1 cellular context compared by ENCODE assay signal in the genomic region with DNA sequence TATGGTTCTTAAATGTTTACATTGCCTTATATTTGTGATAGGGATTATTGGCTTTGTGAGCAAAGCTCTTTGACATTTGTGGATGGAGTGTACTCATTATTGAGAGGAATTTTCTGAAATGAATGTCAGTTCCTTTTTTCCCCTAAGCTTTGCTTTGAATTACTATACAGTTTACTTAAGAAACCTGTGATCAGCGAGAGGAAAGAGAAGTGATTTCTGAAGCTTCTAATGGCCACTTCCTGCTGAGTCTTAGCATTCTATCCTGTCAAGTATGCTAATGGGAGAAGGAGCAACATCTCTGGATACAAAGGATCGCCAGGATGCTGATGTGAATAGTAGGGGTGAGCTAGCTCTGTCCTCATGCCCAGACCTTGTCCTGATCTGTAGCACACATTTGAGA.
A peak's percentile ranks its signal among the peaks of the same experiment; 100 is the strongest.
TF ChIP-seq lines count a peak whose summit lies in the region.

No MANE protein-coding gene starts in this region.

TF ChIP-seq in GM23338, 12 proteins besides CTCF, POLR2A, EP300 and RAD21 (continued from another document):
- TF ChIP-seq, protein P1, sequence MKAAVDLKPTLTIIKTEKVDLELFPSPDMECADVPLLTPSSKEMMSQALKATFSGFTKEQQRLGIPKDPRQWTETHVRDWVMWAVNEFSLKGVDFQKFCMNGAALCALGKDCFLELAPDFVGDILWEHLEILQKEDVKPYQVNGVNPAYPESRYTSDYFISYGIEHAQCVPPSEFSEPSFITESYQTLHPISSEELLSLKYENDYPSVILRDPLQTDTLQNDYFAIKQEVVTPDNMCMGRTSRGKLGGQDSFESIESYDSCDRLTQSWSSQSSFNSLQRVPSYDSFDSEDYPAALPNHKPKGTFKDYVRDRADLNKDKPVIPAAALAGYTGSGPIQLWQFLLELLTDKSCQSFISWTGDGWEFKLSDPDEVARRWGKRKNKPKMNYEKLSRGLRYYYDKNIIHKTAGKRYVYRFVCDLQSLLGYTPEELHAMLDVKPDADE (IDR thresholded peaks at IDR 0.05): no peak
- TF ChIP-seq CREB1 (CRISPR knock-in tag; IDR thresholded peaks at IDR 0.05; ENCODE audit: low read depth): no peak
- TF ChIP-seq NANOG (IDR thresholded peaks at IDR 0.05; ENCODE audit: borderline replicate concordance): peak; percentile 11; the same call in 1 of the 2 replicates
- no peak for TF ChIP-seq POLR2AphosphoS5 (IDR thresholded peaks at IDR 0.05; ENCODE audit: low read depth)
- no peak for TF ChIP-seq ZNF331 (CRISPR knock-in tag; IDR thresholded peaks at IDR 0.05; ENCODE audit: low read depth)
